Comparison of ENCODE assay signal across 11 cellular contexts in the genomic region with DNA sequence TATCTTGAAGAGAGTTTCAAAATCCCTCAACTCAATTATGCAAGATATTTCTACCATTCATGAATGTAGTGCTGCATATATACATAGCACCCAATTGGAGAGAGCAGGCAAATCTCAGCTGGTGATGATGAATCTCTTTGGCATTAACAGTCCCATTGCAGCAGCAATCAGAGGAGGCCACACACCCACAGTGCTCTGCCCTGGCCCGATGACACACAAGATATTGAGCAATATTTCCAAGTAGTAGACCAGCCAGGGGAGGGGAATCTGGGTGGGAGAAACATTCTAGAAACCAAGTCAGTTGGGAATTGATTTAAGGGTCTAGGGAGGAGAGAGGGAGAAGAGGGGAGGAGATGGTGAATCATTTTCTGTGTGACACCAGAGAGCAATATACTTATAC. TPM values are rescaled to one million over a fixed set of nuclear protein-coding genes. Genes with fewer than 3 reads are reported as not detected.
A peak's percentile ranks its signal among the peaks of the same experiment; 100 is the strongest.
DNase-seq lines count a peak whose midpoint lies in the region; TF ChIP-seq lines count a peak whose summit lies in the region.
"Had no signal": no experiment of that assay in that cellular context is flagged by ENCODE, and none has a peak within 500 bp of the region (broad histone marks: within the 10 kb centered on the region; RNA-seq: fewer than 3 reads in every experiment).

No MANE protein-coding gene starts in this region.

- DNase-seq in AG08395 (ENCODE audit: low spot score) (peak; percentile 95), HS-27A (ENCODE audit: low read depth) (peak; percentile 79), amniotic epithelial cell (ENCODE audit: low read depth) (peak; percentile 100), kidney epithelial cell (ENCODE audit: low read depth) (peak; percentile 66), coronary artery (ENCODE audit: low spot score) (no peak), spleen (no peak), NCI-H146 treated with DMSO at 0.1 percent for 48 hours (lab: John Stamatoyannopoulos, UW; ENCODE audit: unreplicated experiment) (no peak), DMS53 (lab: John Stamatoyannopoulos, UW) (no peak)
- DNase-seq: amygdala; CD8-positive, alpha-beta memory T cell; NCI-H1417 had no signal

- no peaks in the 10 kb centered on the region for H3K9me3 ChIP-seq in spleen

- no peak for TF ChIP-seq CTCF in kidney epithelial cell (IDR thresholded peaks at IDR 0.05; ENCODE audit: insufficient read depth, low read length, poor library complexity, severe bottlenecking)
- TF ChIP-seq CTCF in coronary artery (IDR thresholded peaks at IDR 0.05): no peak
- no peak for TF ChIP-seq CTCF in spleen (IDR thresholded peaks at IDR 0.05 in 8 of 11, conservative IDR thresholded peaks at IDR 0.05 in 3 of 11)

- H3K4me3 ChIP-seq in kidney epithelial cell (ENCODE audit: low read depth, low read length) (no peak overlapping the region), coronary artery (no peak overlapping the region), spleen (no peak overlapping the region)

- no peak for TF ChIP-seq POLR2A in spleen (IDR thresholded peaks at IDR 0.05)

- WGBS in spleen, 5 donors: 50 to 85% (median 67%) methylated on average over 1 of the region's 1 CpG

- H3K27me3 ChIP-seq in kidney epithelial cell (ENCODE audit: control insufficient read depth, insufficient read depth, low read length) (no peaks in the 10 kb centered on the region), spleen (replicated peaks in 1 of 7) (no peaks in the 10 kb centered on the region)

- no peaks in the 10 kb centered on the region for H3K36me3 ChIP-seq in kidney epithelial cell (ENCODE audit: control insufficient read depth, insufficient read depth, low read length)
- H3K36me3 ChIP-seq in spleen: no peaks in the 10 kb centered on the region

- H3K27ac ChIP-seq in coronary artery (no peak overlapping the region), spleen (no peak overlapping the region)

- no peaks in the 10 kb centered on the region for H3K4me1 ChIP-seq in spleen

- intact Hi-C loops in spleen (cut with DNase I; ENCODE audit: low total_unique reads): no loop called here

RNA-seq across cellular contexts. Expression of gene C5orf63, which starts 14.9 kb away (rescaled TPM):
- total RNA-seq in kidney epithelial cell: 2.9 and 4.0 TPM in 2 replicates
- 10 to 100 TPM in 1 of 7 donors, 1 to 10 TPM in 6; 2.3 to 10.1 (median 5.0) TPM for total RNA-seq in spleen
- 1 to 10 TPM; 3.8 to 4.8 (median 3.9) TPM for polyA plus RNA-seq in spleen

RNA-seq across cellular contexts. Expression of gene MARCHF3, which starts 57.9 kb away (rescaled TPM):
- total RNA-seq in kidney epithelial cell: 0.46 and 2.2 TPM in 2 replicates
- 10 to 100 TPM in 6 of 7 donors, 1 to 10 TPM in 1; 8.7 to 14.8 (median 12.7) TPM for total RNA-seq in spleen
- 1 to 10 TPM; 2.3 to 4.9 (median 2.6) TPM for polyA plus RNA-seq in spleen

Comparison
In these comparisons a context has a peak if more than half of its experiments do, and no peak if none do; other contexts are left out.
1. DNase-seq: peak in AG08395 (single experiment), HS-27A (single experiment), amniotic epithelial cell (single experiment) and kidney epithelial cell (single experiment); none in coronary artery (single experiment), spleen (single experiment), NCI-H146 treated with DMSO at 0.1 percent for 48 hours (single experiment) and DMS53 (single experiment).